Comparison of ENCODE assay signal across 24 cellular contexts in genomic region chr1:51435902-51436301, GRCh38.
DNase-seq lines count a peak whose midpoint lies in the region; ATAC-seq and TF ChIP-seq lines count a peak whose summit lies in the region.
"Had no signal": no experiment of that assay in that cellular context is flagged by ENCODE, and none has a peak within 500 bp of the region (broad histone marks: within the 10 kb centered on the region; RNA-seq: fewer than 3 reads in every experiment).

No MANE protein-coding gene starts in this region.

- DNase-seq in activated T-cell treated with anti-CD3 and anti-CD28 coated beads, Interleukin-2, amount 50 U/mL, for 72 hours = no peak
- DNase-seq in activated T-cell treated with anti-CD3 and anti-CD28 coated beads for 4 hours (no peak), Caco-2 (no peak), WTC11 (ENCODE audit: low spot score) (no peak), memory B cell (ENCODE audit: low spot score in 2 of 2) (no peak), OCI-LY7 (ENCODE audit: low spot score) (no peak)
- DNase-seq: 8988T, DND-41, H7, Kasumi-1, MG63, NCI-H1417, NCI-H1694 treated with DMSO at 0.1 percent for 48 hours, NCI-H2081 treated with DMSO at 0.1 percent for 48 hours, NCI-H2171 treated with DMSO at 0.1 percent for 48 hours, NCI-H524 treated with DMSO at 0.1 percent for 48 hours, NCI-H82, Peyer's patch, SJCRH30 had no signal

- H3K4me3 Mint-ChIP-seq in activated T-cell treated with anti-CD3 and anti-CD28 coated beads, Interleukin-2, amount 50 U/mL, for 72 hours = no peak overlapping the region
- no peak overlapping the region for H3K4me3 Mint-ChIP-seq in Caco-2 (ENCODE audit: unreplicated experiment)
- no peak overlapping the region for H3K4me3 Mint-ChIP-seq in WTC11
- H3K4me3 Mint-ChIP-seq in memory B cell = no peak overlapping the region
- H3K4me3 Mint-ChIP-seq: B cell, IgD-negative memory B cell had no signal

- H3K4me1 ChIP-seq in Caco-2 = no peaks in the 10 kb centered on the region
- peaks cover 13% of the 10 kb centered on the region for H3K4me1 ChIP-seq in OCI-LY7 (ENCODE audit: insufficient read depth, low read length, poor library complexity, severe bottlenecking)
- H3K4me1 ChIP-seq: SJCRH30 had no signal

- no TSS peak for BruUV-seq in Caco-2 (replicated peaks; lab: Mats Ljungman, UMichigan)
- no TSS peak for BruUV-seq in OCI-LY7 (replicated peaks; lab: Mats Ljungman, UMichigan)

- H3K4me3 ChIP-seq in Caco-2 (ENCODE audit: low read depth, low read length) (no peak overlapping the region), OCI-LY7 (ENCODE audit: low read depth, low read length, poor library complexity, severe bottlenecking) (no peak overlapping the region)
- H3K4me3 ChIP-seq: GM12878, MG63, Peyer's patch, SJCRH30 had no signal

- H3K4me2 ChIP-seq in OCI-LY7 (ENCODE audit: low read length) = no peak overlapping the region

- peaks cover 6% of the 10 kb centered on the region in 2 donors for H3K36me3 Mint-ChIP-seq in activated T-cell treated with anti-CD3 and anti-CD28 coated beads, Interleukin-2, amount 50 U/mL, for 72 hours (ENCODE audit: insufficient read depth in 2 of 2)
- peaks cover 17% of the 10 kb centered on the region for H3K36me3 Mint-ChIP-seq in Caco-2 (ENCODE audit: insufficient read depth, unreplicated experiment)
- no peaks in the 10 kb centered on the region; the same call in 1 of the 2 replicates for H3K36me3 Mint-ChIP-seq in WTC11
- peaks cover 34% of the 10 kb centered on the region for H3K36me3 Mint-ChIP-seq in memory B cell

- H3K9me2 ChIP-seq in OCI-LY7 (ENCODE audit: insufficient read depth, low read length) = no peaks in the 10 kb centered on the region

- H3K4me1 Mint-ChIP-seq in activated T-cell treated with anti-CD3 and anti-CD28 coated beads, Interleukin-2, amount 50 U/mL, for 72 hours (ENCODE audit: low read depth) = peaks cover 19% of the 10 kb centered on the region
- H3K4me1 Mint-ChIP-seq in Caco-2 (ENCODE audit: low read depth, unreplicated experiment) (no peaks in the 10 kb centered on the region), WTC11 (peaks cover 13% of the 10 kb centered on the region), memory B cell (peaks cover 16% of the 10 kb centered on the region)

- H3K27ac ChIP-seq in OCI-LY7 (ENCODE audit: low read depth, low read length, poor library complexity, severe bottlenecking) = no peak overlapping the region
- H3K27ac ChIP-seq: Peyer's patch, SJCRH30 had no signal

- peak overlapping the region; percentile 21 for H3K27ac Mint-ChIP-seq in activated T-cell treated with anti-CD3 and anti-CD28 coated beads, Interleukin-2, amount 50 U/mL, for 72 hours
- H3K27ac Mint-ChIP-seq in Caco-2 (ENCODE audit: unreplicated experiment) (peak overlapping the region; percentile 11), WTC11 (peak overlapping the region; percentile 21), memory B cell (peak overlapping the region; percentile 33)

- no peak for ATAC-seq in activated T-cell treated with anti-CD3 and anti-CD28 coated beads, Interleukin-2, amount 50 U/mL, for 72 hours (replicated peaks in 1 of 2)
- ATAC-seq in WTC11 (no peak), memory B cell (ENCODE audit: low read depth) (no peak), GM19328 (IDR thresholded peaks at IDR 0.05; ENCODE audit: unreplicated experiment) (no peak), GM18858 (IDR thresholded peaks at IDR 0.05; ENCODE audit: unreplicated experiment) (no peak)
- ATAC-seq: GM12878 had no signal

- H2AFZ ChIP-seq in OCI-LY7 (ENCODE audit: low read length) = no peak overlapping the region

- CTCF ChIA-PET in Caco-2 (lab: Charles Lee) = interaction anchor here (0.6 kb wide), 1 partner anchor 134 kb away, joined by 3 read pairs; no protein-coding TSS in a partner anchor
- CTCF ChIA-PET in WTC11 (lab: Charles Lee) = no interaction called here
- CTCF ChIA-PET in OCI-LY7 (lab: Charles Lee; ENCODE audit: unreplicated experiment) = interaction anchor here (1.0 kb wide), 1 partner anchor 16 kb away, joined by 3 read pairs; no protein-coding TSS in a partner anchor

- no peaks in the 10 kb centered on the region for H3K9me3 ChIP-seq in Caco-2
- H3K9me3 ChIP-seq in OCI-LY7 (ENCODE audit: low read length) = no peaks in the 10 kb centered on the region
- H3K9me3 ChIP-seq: MG63, Peyer's patch, SJCRH30 had no signal

- no peaks in the 10 kb centered on the region for H3K9me3 Mint-ChIP-seq in activated T-cell treated with anti-CD3 and anti-CD28 coated beads, Interleukin-2, amount 50 U/mL, for 72 hours
- no peaks in the 10 kb centered on the region for H3K9me3 Mint-ChIP-seq in Caco-2 (ENCODE audit: unreplicated experiment)
- no peaks in the 10 kb centered on the region for H3K9me3 Mint-ChIP-seq in WTC11
- no peaks in the 10 kb centered on the region for H3K9me3 Mint-ChIP-seq in memory B cell
- H3K9me3 Mint-ChIP-seq: IgD-negative memory B cell had no signal

- no peaks in the 10 kb centered on the region for H3K27me3 ChIP-seq in Caco-2 (replicated peaks; ENCODE audit: control insufficient read depth, insufficient read depth, low read length)
- H3K27me3 ChIP-seq: MG63, Peyer's patch, SJCRH30 had no signal

- H3K27me3 Mint-ChIP-seq in activated T-cell treated with anti-CD3 and anti-CD28 coated beads, Interleukin-2, amount 50 U/mL, for 72 hours (ENCODE audit: low read depth) = no peaks in the 10 kb centered on the region
- H3K27me3 Mint-ChIP-seq in Caco-2 (ENCODE audit: insufficient read depth, unreplicated experiment) (no peaks in the 10 kb centered on the region), WTC11 (ENCODE audit: low read depth) (no peaks in the 10 kb centered on the region), memory B cell (no peaks in the 10 kb centered on the region)
- H3K27me3 Mint-ChIP-seq: B cell, IgD-negative memory B cell had no signal

- H4K20me1 ChIP-seq in OCI-LY7 (ENCODE audit: insufficient read depth, low read length) = no peaks in the 10 kb centered on the region

- TF ChIP-seq CTCF in Caco-2 (IDR thresholded peaks at IDR 0.05; ENCODE audit: insufficient read depth in 1 of 2, low read depth in 1 of 2, low read length in 1 of 2, severe bottlenecking in 1 of 2, unreplicated experiment in 1 of 2) (no peak), WTC11 (IDR thresholded peaks at IDR 0.05) (no peak), OCI-LY7 (conservative IDR thresholded peaks at IDR 0.05; ENCODE audit: low read length) (no peak)

- intact Hi-C loops in Caco-2 (cut with micrococcal nuclease; ENCODE audit: unreplicated experiment) (no loop called here), OCI-LY7 (cut with micrococcal nuclease; ENCODE audit: unreplicated experiment) (loop anchor here (5.0 to 10.0 kb wide), 2 partner anchors 36 to 201 kb away; partner anchors contain the start of gene RNF11)

- H3K79me2 ChIP-seq in OCI-LY7 (ENCODE audit: insufficient read depth, low read depth, low read length) = no peaks in the 10 kb centered on the region

- H3K36me3 ChIP-seq in Caco-2 (ENCODE audit: control insufficient read depth, insufficient read depth, low read length) (no peaks in the 10 kb centered on the region), OCI-LY7 (ENCODE audit: insufficient read depth, low read length) (peaks cover 77% of the 10 kb centered on the region)

- POLR2A ChIA-PET in Caco-2 (lab: Charles Lee) (no interaction called here), WTC11 (lab: Charles Lee) (no interaction called here), OCI-LY7 (lab: Charles Lee) (interaction anchor here (0.5 to 1.2 kb wide), 3 partner anchors 8 to 35 kb away, joined by 3 to 6 read pairs (median 4); no protein-coding TSS in a partner anchor)

TF ChIP-seq in WTC11, 78 proteins besides CTCF, POLR2A, EP300 and RAD21 (continues in another document):
- TF ChIP-seq ZNF317 (CRISPR knock-in tag; IDR thresholded peaks at IDR 0.05; ENCODE audit: borderline replicate concordance, low read depth) = no peak
- no peak for TF ChIP-seq CBFB (CRISPR knock-in tag; IDR thresholded peaks at IDR 0.05; ENCODE audit: low read depth)
- no peak for TF ChIP-seq ZNF396 (CRISPR knock-in tag; IDR thresholded peaks at IDR 0.05; ENCODE audit: borderline replicate concordance)
- no peak for TF ChIP-seq ZNF232 (CRISPR knock-in tag; IDR thresholded peaks at IDR 0.05)
- no peak for TF ChIP-seq ZBTB21 (CRISPR knock-in tag; IDR thresholded peaks at IDR 0.05; ENCODE audit: borderline replicate concordance)
- TF ChIP-seq TEAD1 (CRISPR knock-in tag; IDR thresholded peaks at IDR 0.05) = no peak
- TF ChIP-seq, protein P1, sequence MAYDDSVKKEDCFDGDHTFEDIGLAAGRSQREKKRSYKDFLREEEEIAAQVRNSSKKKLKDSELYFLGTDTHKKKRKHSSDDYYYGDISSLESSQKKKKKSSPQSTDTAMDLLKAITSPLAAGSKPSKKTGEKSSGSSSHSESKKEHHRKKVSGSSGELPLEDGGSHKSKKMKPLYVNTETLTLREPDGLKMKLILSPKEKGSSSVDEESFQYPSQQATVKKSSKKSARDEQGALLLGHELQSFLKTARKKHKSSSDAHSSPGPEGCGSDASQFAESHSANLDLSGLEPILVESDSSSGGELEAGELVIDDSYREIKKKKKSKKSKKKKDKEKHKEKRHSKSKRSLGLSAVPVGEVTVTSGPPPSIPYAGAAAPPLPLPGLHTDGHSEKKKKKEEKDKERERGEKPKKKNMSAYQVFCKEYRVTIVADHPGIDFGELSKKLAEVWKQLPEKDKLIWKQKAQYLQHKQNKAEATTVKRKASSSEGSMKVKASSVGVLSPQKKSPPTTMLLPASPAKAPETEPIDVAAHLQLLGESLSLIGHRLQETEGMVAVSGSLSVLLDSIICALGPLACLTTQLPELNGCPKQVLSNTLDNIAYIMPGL (CRISPR knock-in tag; IDR thresholded peaks at IDR 0.05) = no peak
- no peak for TF ChIP-seq MYBL2 (CRISPR knock-in tag; IDR thresholded peaks at IDR 0.05)
- TF ChIP-seq TP53 (CRISPR knock-in tag; IDR thresholded peaks at IDR 0.05) = no peak
- TF ChIP-seq, protein P2, sequence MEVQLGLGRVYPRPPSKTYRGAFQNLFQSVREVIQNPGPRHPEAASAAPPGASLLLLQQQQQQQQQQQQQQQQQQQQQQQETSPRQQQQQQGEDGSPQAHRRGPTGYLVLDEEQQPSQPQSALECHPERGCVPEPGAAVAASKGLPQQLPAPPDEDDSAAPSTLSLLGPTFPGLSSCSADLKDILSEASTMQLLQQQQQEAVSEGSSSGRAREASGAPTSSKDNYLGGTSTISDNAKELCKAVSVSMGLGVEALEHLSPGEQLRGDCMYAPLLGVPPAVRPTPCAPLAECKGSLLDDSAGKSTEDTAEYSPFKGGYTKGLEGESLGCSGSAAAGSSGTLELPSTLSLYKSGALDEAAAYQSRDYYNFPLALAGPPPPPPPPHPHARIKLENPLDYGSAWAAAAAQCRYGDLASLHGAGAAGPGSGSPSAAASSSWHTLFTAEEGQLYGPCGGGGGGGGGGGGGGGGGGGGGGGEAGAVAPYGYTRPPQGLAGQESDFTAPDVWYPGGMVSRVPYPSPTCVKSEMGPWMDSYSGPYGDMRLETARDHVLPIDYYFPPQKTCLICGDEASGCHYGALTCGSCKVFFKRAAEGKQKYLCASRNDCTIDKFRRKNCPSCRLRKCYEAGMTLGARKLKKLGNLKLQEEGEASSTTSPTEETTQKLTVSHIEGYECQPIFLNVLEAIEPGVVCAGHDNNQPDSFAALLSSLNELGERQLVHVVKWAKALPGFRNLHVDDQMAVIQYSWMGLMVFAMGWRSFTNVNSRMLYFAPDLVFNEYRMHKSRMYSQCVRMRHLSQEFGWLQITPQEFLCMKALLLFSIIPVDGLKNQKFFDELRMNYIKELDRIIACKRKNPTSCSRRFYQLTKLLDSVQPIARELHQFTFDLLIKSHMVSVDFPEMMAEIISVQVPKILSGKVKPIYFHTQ (CRISPR knock-in tag; IDR thresholded peaks at IDR 0.05) = no peak
